1 cellular context compared by ENCODE assay signal in genomic region chr19:6682607-6683128, GRCh38.
TF ChIP-seq lines count a peak whose summit lies in the region.

No MANE protein-coding gene starts in this region.

TF ChIP-seq in K562, 482 proteins besides CTCF, POLR2A, EP300 and RAD21 (continued from another document):
- no peak for TF ChIP-seq CREB3 (tag; conservative IDR thresholded peaks at IDR 0.05; ENCODE audit: low read depth)
- TF ChIP-seq CTBP1 (IDR thresholded peaks at IDR 0.05; ENCODE audit: borderline replicate concordance), result peak; percentile 73; the same call in 1 of the 2 replicates
- 0 out of 2 replicates have a peak, but pooled peaks have one; percentile 25 for TF ChIP-seq MTA3 (IDR thresholded peaks at IDR 0.05; ENCODE audit: borderline replicate concordance)
- peak; percentile 63 for TF ChIP-seq ZBTB33 (CRISPR knock-in tag; IDR thresholded peaks at IDR 0.05)
- peak; percentile 83 for TF ChIP-seq PHB2 (IDR thresholded peaks at IDR 0.05; ENCODE audit: low read depth)
- TF ChIP-seq ARID4B (CRISPR knock-in tag; IDR thresholded peaks at IDR 0.05), result no peak
- TF ChIP-seq HLTF (IDR thresholded peaks at IDR 0.05), result peak; percentile 80; the same call in 1 of the 2 replicates
- peak; percentile 79 for TF ChIP-seq PML (IDR thresholded peaks at IDR 0.05; ENCODE audit: low read length)
- no peak for TF ChIP-seq CTCFL (IDR thresholded peaks at IDR 0.05; ENCODE audit: borderline replicate concordance, insufficient read depth, low read depth, low read length, poor library complexity, severe bottlenecking)
